ENCODE assay signal across 1 cellular context in the genomic region with DNA sequence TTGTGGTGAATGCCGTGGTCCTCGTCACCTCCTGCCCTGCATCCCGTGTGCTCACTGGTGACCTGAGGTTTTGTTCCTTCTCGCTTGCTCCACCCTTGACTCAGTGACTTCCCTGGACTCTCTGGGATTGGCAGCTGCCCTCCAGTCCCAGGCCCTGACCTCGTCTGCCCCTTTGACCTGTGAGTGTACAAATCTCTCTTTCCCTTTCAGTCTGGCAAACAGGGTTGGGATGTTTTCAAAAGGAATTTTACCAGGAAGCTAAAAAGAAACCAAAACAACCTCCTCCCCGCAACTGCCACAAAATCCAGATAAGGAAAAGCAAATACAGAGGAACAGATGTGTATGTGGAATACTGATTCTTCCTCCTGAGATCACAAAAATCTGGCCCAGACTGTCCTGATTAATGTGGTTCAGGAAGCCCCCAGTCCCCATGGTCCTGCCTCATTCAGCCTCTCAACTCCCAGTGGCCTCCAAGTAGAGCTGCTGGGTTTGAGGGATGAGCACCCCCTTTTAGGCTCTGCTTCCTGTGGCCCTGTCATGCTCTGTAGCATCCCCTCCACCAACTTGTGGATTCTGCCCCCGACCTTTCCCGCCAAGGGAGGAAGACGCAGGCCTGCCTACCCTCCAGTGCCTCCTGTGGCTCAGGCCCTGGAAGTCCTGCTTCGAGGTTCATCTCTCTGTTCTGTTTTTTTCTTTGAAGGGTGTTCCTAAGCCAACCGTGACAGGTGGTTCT.
A peak's percentile ranks its signal among the peaks of the same experiment; 100 is the strongest.
TF ChIP-seq lines count a peak whose summit lies in the region.

No MANE protein-coding gene starts in this region.

TF ChIP-seq in K562, 482 proteins besides CTCF, POLR2A, EP300 and RAD21:
- no peak for TF ChIP-seq NR2F6 (CRISPR knock-in tag; IDR thresholded peaks at IDR 0.05)
- TF ChIP-seq, protein P1, sequence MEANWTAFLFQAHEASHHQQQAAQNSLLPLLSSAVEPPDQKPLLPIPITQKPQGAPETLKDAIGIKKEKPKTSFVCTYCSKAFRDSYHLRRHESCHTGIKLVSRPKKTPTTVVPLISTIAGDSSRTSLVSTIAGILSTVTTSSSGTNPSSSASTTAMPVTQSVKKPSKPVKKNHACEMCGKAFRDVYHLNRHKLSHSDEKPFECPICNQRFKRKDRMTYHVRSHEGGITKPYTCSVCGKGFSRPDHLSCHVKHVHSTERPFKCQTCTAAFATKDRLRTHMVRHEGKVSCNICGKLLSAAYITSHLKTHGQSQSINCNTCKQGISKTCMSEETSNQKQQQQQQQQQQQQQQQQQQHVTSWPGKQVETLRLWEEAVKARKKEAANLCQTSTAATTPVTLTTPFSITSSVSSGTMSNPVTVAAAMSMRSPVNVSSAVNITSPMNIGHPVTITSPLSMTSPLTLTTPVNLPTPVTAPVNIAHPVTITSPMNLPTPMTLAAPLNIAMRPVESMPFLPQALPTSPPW (CRISPR knock-in tag; IDR thresholded peaks at IDR 0.05), result 0 out of 2 replicates have a peak, but pooled peaks have one; percentile 11
- no peak for TF ChIP-seq ZNF778 (CRISPR knock-in tag; IDR thresholded peaks at IDR 0.05)
- TF ChIP-seq RCOR1 (IDR thresholded peaks at IDR 0.05; ENCODE audit: borderline replicate concordance in 1 of 2, low read depth in 2 of 2, low read length in 2 of 2), result peak in 1 of 2 experiments; percentile 65; a peak in 1 of 4 replicates
- no peak for TF ChIP-seq ZNF644 (tag; IDR thresholded peaks at IDR 0.05; ENCODE audit: low read depth)
- peak; percentile 67 to 68 for TF ChIP-seq KDM1A (IDR thresholded peaks at IDR 0.05)
- no peak for TF ChIP-seq HLTF (IDR thresholded peaks at IDR 0.05)
- TF ChIP-seq FOS (IDR thresholded peaks at IDR 0.05; ENCODE audit: extremely low read depth, insufficient read length), result no peak
- peak; percentile 32 for TF ChIP-seq CBFA2T3 (IDR thresholded peaks at IDR 0.05)
- TF ChIP-seq TCF7L2 (IDR thresholded peaks at IDR 0.05; ENCODE audit: low read depth, low read length), result no peak
- TF ChIP-seq NR2C2 (CRISPR knock-in tag; IDR thresholded peaks at IDR 0.05), result no peak
- TF ChIP-seq NR2C2 (tag; IDR thresholded peaks at IDR 0.05), result peak; percentile 12; the same call in 1 of the 2 replicates
- TF ChIP-seq ZNF699 (CRISPR knock-in tag; IDR thresholded peaks at IDR 0.05; ENCODE audit: insufficient replicate concordance), result no peak
- TF ChIP-seq ZNF124 (CRISPR knock-in tag; IDR thresholded peaks at IDR 0.05), result no peak
- no peak for TF ChIP-seq ZNF121 (CRISPR knock-in tag; conservative IDR thresholded peaks at IDR 0.05)
- TF ChIP-seq, protein P2, sequence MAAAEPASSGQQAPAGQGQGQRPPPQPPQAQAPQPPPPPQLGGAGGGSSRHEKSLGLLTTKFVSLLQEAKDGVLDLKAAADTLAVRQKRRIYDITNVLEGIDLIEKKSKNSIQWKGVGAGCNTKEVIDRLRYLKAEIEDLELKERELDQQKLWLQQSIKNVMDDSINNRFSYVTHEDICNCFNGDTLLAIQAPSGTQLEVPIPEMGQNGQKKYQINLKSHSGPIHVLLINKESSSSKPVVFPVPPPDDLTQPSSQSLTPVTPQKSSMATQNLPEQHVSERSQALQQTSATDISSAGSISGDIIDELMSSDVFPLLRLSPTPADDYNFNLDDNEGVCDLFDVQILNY (CRISPR knock-in tag; IDR thresholded peaks at IDR 0.05), result no peak
- no peak for TF ChIP-seq GABPB1 (CRISPR knock-in tag; IDR thresholded peaks at IDR 0.05)
- TF ChIP-seq HDGF (IDR thresholded peaks at IDR 0.05), result no peak
- no peak for TF ChIP-seq TRIM28 (IDR thresholded peaks at IDR 0.05)
- TF ChIP-seq FOXA3 (CRISPR knock-in tag; conservative IDR thresholded peaks at IDR 0.05 in 1 of 2, IDR thresholded peaks at IDR 0.05 in 1 of 2), result peak in 1 of 2 experiments; percentile 63; a peak in 2 of 4 replicates
- no peak for TF ChIP-seq ZNF311 (CRISPR knock-in tag; IDR thresholded peaks at IDR 0.05)
